Comparison of ENCODE assay signal across 3 cellular contexts in the genomic region with DNA sequence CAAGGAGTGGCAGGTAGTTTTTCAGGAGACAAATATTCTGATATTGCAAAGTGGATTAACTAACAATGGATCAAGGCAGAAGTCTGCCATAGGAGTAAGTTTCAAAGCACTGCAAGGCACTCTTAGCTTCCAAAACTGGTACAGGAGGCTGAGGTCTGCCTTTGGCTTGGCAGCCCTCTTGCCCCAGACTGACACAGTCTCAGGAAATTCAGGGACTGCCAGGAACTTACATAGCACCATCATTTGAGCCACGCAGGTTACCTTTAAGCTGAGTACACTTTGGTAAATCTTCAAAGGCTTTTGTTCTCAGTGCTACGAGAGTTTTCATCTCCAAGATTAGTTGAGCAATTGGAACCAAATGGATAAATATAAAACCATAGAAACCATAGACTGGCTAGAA. TPM values are rescaled to one million over a fixed set of nuclear protein-coding genes. Genes with fewer than 3 reads are reported as not detected.
"Had no signal": no experiment of that assay in that cellular context is flagged by ENCODE, and none has a peak within 500 bp of the region (broad histone marks: within the 10 kb centered on the region; RNA-seq: fewer than 3 reads in every experiment).

No MANE protein-coding gene starts in this region.

- H3K4me3 ChIP-seq: GM12878 had no signal

- DNase-seq: GF-D8 had no signal

- ATAC-seq: GM12878 had no signal

RNA-seq across cellular contexts. Expression of gene ANKRD29, which starts 18.9 kb away (rescaled TPM):
- total RNA-seq: G401 had no signal
